13 cellular contexts compared by ENCODE assay signal in the genomic region with DNA sequence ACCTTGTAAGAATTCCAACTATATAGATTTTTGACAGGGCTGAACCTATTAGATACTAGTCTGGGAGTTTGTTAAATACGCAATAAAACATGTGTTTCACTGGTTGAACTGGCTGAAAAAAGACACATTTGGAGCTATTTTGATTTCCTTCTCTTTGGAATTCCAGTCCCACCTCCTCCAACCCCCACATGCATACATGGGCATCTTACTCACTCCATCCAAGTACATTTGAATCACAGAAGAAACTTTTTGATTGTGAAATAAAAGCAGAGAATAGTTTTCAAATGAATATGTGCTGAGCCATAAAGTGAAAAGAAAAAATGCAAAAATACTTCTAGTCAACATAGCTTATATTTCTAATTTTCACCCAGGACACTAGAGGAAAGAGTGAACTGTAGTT. TPM values are rescaled to one million over a fixed set of nuclear protein-coding genes. Genes with fewer than 3 reads are reported as not detected.
DNase-seq lines count a peak whose midpoint lies in the region; ATAC-seq and TF ChIP-seq lines count a peak whose summit lies in the region.
"Had no signal": no experiment of that assay in that cellular context is flagged by ENCODE, and none has a peak within 500 bp of the region (broad histone marks: within the 10 kb centered on the region; RNA-seq: fewer than 3 reads in every experiment).

No MANE protein-coding gene starts in this region.

- peak overlapping the region; percentile 42 for H3K4me3 Mint-ChIP-seq in HFFc6
- H3K4me3 Mint-ChIP-seq: activated CD8-positive, alpha-beta memory T cell treated with anti-CD3 and anti-CD28 coated beads, Interleukin-2, amount 10 ng/mL, durations not matched to agents 7 days and 5 days; nephron had no signal

- no peak for TF ChIP-seq POLR2A in stomach (IDR thresholded peaks at IDR 0.05)

- ATAC-seq in foreskin keratinocyte = peak; percentile 95
- ATAC-seq in HG03378 (IDR thresholded peaks at IDR 0.05; ENCODE audit: unreplicated experiment) = no peak
- ATAC-seq in GM19455 (IDR thresholded peaks at IDR 0.05; ENCODE audit: unreplicated experiment) = no peak
- ATAC-seq: activated CD8-positive, alpha-beta memory T cell treated with anti-CD3 and anti-CD28 coated beads, Interleukin-2, amount 10 ng/mL, durations not matched to agents 7 days and 5 days had no signal

- no peak for TF ChIP-seq EP300 in stomach (IDR thresholded peaks at IDR 0.05)

- H3K9me3 Mint-ChIP-seq in HFFc6 = no peaks in the 10 kb centered on the region
- H3K9me3 Mint-ChIP-seq: nephron had no signal

- H3K4me3 ChIP-seq in tibial artery (no peak overlapping the region), stomach (no peak overlapping the region)
- H3K4me3 ChIP-seq: SJSA1, suprapubic skin had no signal

- DNase-seq in HFFc6 = peak; percentile 85
- DNase-seq in astrocyte of the hippocampus (ENCODE audit: low read depth, low spot score) = peak; percentile 75
- DNase-seq in foreskin keratinocyte = peak; percentile 69 to 80
- DNase-seq in tibial artery = no peak
- no peak for DNase-seq in stomach
- DNase-seq: activated CD8-positive, alpha-beta memory T cell treated with anti-CD3 and anti-CD28 coated beads, Interleukin-2, amount 10 ng/mL, durations not matched to agents 7 days and 5 days; activated naive CD4-positive, alpha-beta T cell treated with Interleukin-2 at 50 U/mL for 16 hours; small intestine had no signal

- H3K36me3 ChIP-seq in tibial artery (no peaks in the 10 kb centered on the region), stomach (no peaks in the 10 kb centered on the region)
- H3K36me3 ChIP-seq: SJSA1, suprapubic skin had no signal

- H3K4me1 Mint-ChIP-seq in HFFc6 (ENCODE audit: low read depth) = peaks cover 82% of the 10 kb centered on the region
- H3K4me1 Mint-ChIP-seq: activated CD8-positive, alpha-beta memory T cell treated with anti-CD3 and anti-CD28 coated beads, Interleukin-2, amount 10 ng/mL, durations not matched to agents 7 days and 5 days had no signal

- 90 to 100% (median 95%) methylated on average over 1 of the region's 1 CpG for WGBS in stomach, 5 donors

- intact Hi-C loops in tibial artery (cut with DNase I; ENCODE audit: low total_unique reads) = no loop called here
- intact Hi-C loops in stomach (cut with DNase I; ENCODE audit: low total_unique reads) = no loop called here

- H3K27ac Mint-ChIP-seq in HFFc6 = peak overlapping the region; percentile 83
- H3K27ac Mint-ChIP-seq: activated CD8-positive, alpha-beta memory T cell treated with anti-CD3 and anti-CD28 coated beads, Interleukin-2, amount 10 ng/mL, durations not matched to agents 7 days and 5 days; nephron had no signal

- H3K27me3 ChIP-seq in foreskin keratinocyte (no peaks in the 10 kb centered on the region), tibial artery (no peaks in the 10 kb centered on the region), stomach (no peaks in the 10 kb centered on the region)
- H3K27me3 ChIP-seq: SJSA1, suprapubic skin had no signal

- H3K4me1 ChIP-seq in foreskin keratinocyte = peaks cover 34% of the 10 kb centered on the region
- H3K4me1 ChIP-seq in tibial artery = peaks cover 0 to 22% (median 0%) of the 10 kb centered on the region in 4 donors
- H3K4me1 ChIP-seq in stomach = no peaks in the 10 kb centered on the region
- H3K4me1 ChIP-seq: SJSA1, suprapubic skin had no signal

- peaks cover 7% of the 10 kb centered on the region; the same call in 1 of the 2 replicates for H3K36me3 Mint-ChIP-seq in HFFc6 (ENCODE audit: low read depth)
- H3K36me3 Mint-ChIP-seq: activated CD8-positive, alpha-beta memory T cell treated with anti-CD3 and anti-CD28 coated beads, Interleukin-2, amount 10 ng/mL, durations not matched to agents 7 days and 5 days had no signal

- TF ChIP-seq CTCF in HFFc6 (IDR thresholded peaks at IDR 0.05) (no peak), foreskin keratinocyte (conservative IDR thresholded peaks at IDR 0.05) (no peak), tibial artery (IDR thresholded peaks at IDR 0.05) (no peak), stomach (IDR thresholded peaks at IDR 0.05) (no peak)

- peak overlapping the region; percentile 44 for H3K27ac ChIP-seq in foreskin keratinocyte
- peak overlapping the region; percentile 33 to 36 for H3K27ac ChIP-seq in tibial artery
- no peak overlapping the region for H3K27ac ChIP-seq in stomach
- H3K27ac ChIP-seq: SJSA1, suprapubic skin had no signal

- no peaks in the 10 kb centered on the region; the same call in 1 of the 2 replicates for H3K27me3 Mint-ChIP-seq in HFFc6 (ENCODE audit: insufficient read depth)
- H3K27me3 Mint-ChIP-seq: activated CD8-positive, alpha-beta memory T cell treated with anti-CD3 and anti-CD28 coated beads, Interleukin-2, amount 10 ng/mL, durations not matched to agents 7 days and 5 days had no signal

- H3K9me3 ChIP-seq in tibial artery = no peaks in the 10 kb centered on the region
- H3K9me3 ChIP-seq in stomach = no peaks in the 10 kb centered on the region
- H3K9me3 ChIP-seq: SJSA1, suprapubic skin had no signal

RNA-seq across cellular contexts. Expression of gene STXBP5, which starts 33.9 kb away (rescaled TPM):
- 10 to 100 TPM; 29.5 to 36.2 (median 32.1) TPM for total RNA-seq in HFFc6 (2021; fragmentation: NEBNext Ultra II Directional; extraction: Animal tissue kit (Norgen Biotek cat#: 25700))
- 20.3 and 22.8 TPM in 2 replicates for total RNA-seq in foreskin keratinocyte
- 2.5 and 3.6 TPM in 2 replicates for polyA plus RNA-seq in foreskin keratinocyte
- total RNA-seq in stomach = 10 to 100 TPM; 15.2 to 56.2 (median 29.1) TPM
- polyA plus RNA-seq in stomach = 1 to 10 TPM; 5.9 to 9.3 (median 8.6) TPM

Comparison
In these comparisons a context has a peak if more than half of its experiments do, and no peak if none do; other contexts are left out.
1. DNase-seq: peak in HFFc6 (single experiment), astrocyte of the hippocampus (single experiment) and foreskin keratinocyte (2 of 2); none in tibial artery (0 of 2) and stomach (single experiment).
2. H3K27ac ChIP-seq: peak in foreskin keratinocyte (single experiment) and tibial artery (2 of 2); none in stomach (0 of 5).